In genomic region chr5:3359642-3360041, GRCh38 we compare ENCODE assay signal across 22 cellular contexts.
DNase-seq lines count a peak whose midpoint lies in the region; ATAC-seq and TF ChIP-seq lines count a peak whose summit lies in the region.
"Had no signal": no experiment of that assay in that cellular context is flagged by ENCODE, and none has a peak within 500 bp of the region (broad histone marks: within the 10 kb centered on the region; RNA-seq: fewer than 3 reads in every experiment).

No MANE protein-coding gene starts in this region.

- H3K27me3 ChIP-seq in MM.1S (replicated peaks; ENCODE audit: insufficient read depth, low read length) (no peaks in the 10 kb centered on the region), endodermal cell (ENCODE audit: control insufficient read depth, insufficient read depth, low read length, poor library complexity, severe bottlenecking) (no peaks in the 10 kb centered on the region), tibial nerve (no peaks in the 10 kb centered on the region)

- H3K79me2 ChIP-seq in MM.1S (ENCODE audit: low read length): no peaks in the 10 kb centered on the region

- no peaks in the 10 kb centered on the region for H4K20me1 ChIP-seq in MM.1S (ENCODE audit: insufficient read depth, low read length)

- TF ChIP-seq CTCF in MM.1S (IDR thresholded peaks at IDR 0.05; ENCODE audit: low read length) (no peak), endodermal cell (conservative IDR thresholded peaks at IDR 0.05) (no peak), mucosa of descending colon (IDR thresholded peaks at IDR 0.05) (no peak), tibial nerve (IDR thresholded peaks at IDR 0.05) (no peak)

- no peak overlapping the region for H3K27ac Mint-ChIP-seq in endodermal cell

- H3K9me3 ChIP-seq in MM.1S (replicated peaks; ENCODE audit: insufficient read depth, low read length) (no peaks in the 10 kb centered on the region), endodermal cell (ENCODE audit: control insufficient read depth, low read length) (no peaks in the 10 kb centered on the region), mucosa of descending colon (peaks cover 3% of the 10 kb centered on the region), tibial nerve (peaks cover 0 to 16% (median 0%) of the 10 kb centered on the region in 4 donors)

- H3K4me3 Mint-ChIP-seq in endodermal cell: no peak overlapping the region

- peaks cover 2% of the 10 kb centered on the region for H3K4me1 Mint-ChIP-seq in endodermal cell

- TF ChIP-seq EP300 in tibial nerve (IDR thresholded peaks at IDR 0.05): no peak

- H3K4me3 ChIP-seq in MM.1S (ENCODE audit: low read length) (no peak overlapping the region), endodermal cell (ENCODE audit: low read length) (no peak overlapping the region), mucosa of descending colon (no peak overlapping the region), tibial nerve (no peak overlapping the region)
- H3K4me3 ChIP-seq: GM12878, SK-N-MC had no signal

- H3K4me2 ChIP-seq in MM.1S (ENCODE audit: low read depth, low read length): no peak overlapping the region

- H3K36me3 Mint-ChIP-seq in endodermal cell (ENCODE audit: low read depth): no peaks in the 10 kb centered on the region

- no peaks in the 10 kb centered on the region for H3K9me2 ChIP-seq in MM.1S (replicated peaks; ENCODE audit: insufficient read depth, low read length)

- H3F3A ChIP-seq in MM.1S (ENCODE audit: insufficient read depth, low read length): no peaks in the 10 kb centered on the region

- WGBS in endodermal cell (ENCODE audit: insufficient coverage in 1 of 2, insufficient read length in 1 of 2), 2 experiments: 95 to 100% methylated on average over 3 to 4 of the region's 4 CpGs
- WGBS in tibial nerve, 2 donors: 62 to 65% methylated on average over 4 of the region's 4 CpGs

- intact Hi-C loops in sciatic nerve (cut with DNase I) (no loop called here), mucosa of descending colon (cut with DNase I, micrococcal nuclease) (no loop called here)

- no peak for TF ChIP-seq POLR2A in tibial nerve (IDR thresholded peaks at IDR 0.05)

- no peak overlapping the region for H3K9ac ChIP-seq in MM.1S (ENCODE audit: low read length)
- no peak overlapping the region for H3K9ac ChIP-seq in endodermal cell (ENCODE audit: extremely low read depth, low read length, poor library complexity, severe bottlenecking)

- no peaks in the 10 kb centered on the region for H3K9me3 Mint-ChIP-seq in endodermal cell

- DNase-seq in NCI-H526 (lab: John Stamatoyannopoulos, UW): peak; percentile 41 to 49
- no peak for DNase-seq in NCI-H526 treated with DMSO at 0.1 percent for 48 hours (lab: John Stamatoyannopoulos, UW)
- DNase-seq in MM.1S: peak; percentile 39
- peak; percentile 43 for DNase-seq in endodermal cell
- peak; percentile 1 for DNase-seq in sciatic nerve (ENCODE audit: low spot score)
- no peak for DNase-seq in mucosa of descending colon
- DNase-seq in tibial nerve (ENCODE audit: low spot score in 2 of 2): no peak
- DNase-seq: AML-193, COR-L47, EL, IMR-90, NCI-H1048, NCI-H1436, NCI-H1930, NCI-H2171, OCI-M1, SHP77 had no signal

- H3K4me1 ChIP-seq in MM.1S (ENCODE audit: low read length) (no peaks in the 10 kb centered on the region), endodermal cell (ENCODE audit: control insufficient read depth, insufficient read depth, low read length) (no peaks in the 10 kb centered on the region), mucosa of descending colon (ENCODE audit: low read depth) (no peaks in the 10 kb centered on the region), tibial nerve (no peaks in the 10 kb centered on the region)

- H2AFZ ChIP-seq in MM.1S (ENCODE audit: low read length): no peak overlapping the region

- H3K27me3 Mint-ChIP-seq in endodermal cell (ENCODE audit: insufficient read depth): peaks cover 9% of the 10 kb centered on the region

- no peak overlapping the region for H3K27ac ChIP-seq in MM.1S (ENCODE audit: low read length)
- no peak overlapping the region for H3K27ac ChIP-seq in endodermal cell (ENCODE audit: low read depth, low read length)
- no peak overlapping the region for H3K27ac ChIP-seq in tibial nerve
- H3K27ac ChIP-seq: 22Rv1, SK-N-MC had no signal

- ATAC-seq in sciatic nerve: no peak
- no peak for ATAC-seq in mucosa of descending colon
- no peak for ATAC-seq in GM21390 (IDR thresholded peaks at IDR 0.05; ENCODE audit: unreplicated experiment)
- ATAC-seq: GM12878, HCT116 had no signal

- H3K36me3 ChIP-seq in MM.1S (replicated peaks; ENCODE audit: insufficient read depth, low read length) (no peaks in the 10 kb centered on the region), endodermal cell (ENCODE audit: control insufficient read depth, insufficient read depth, low read length) (no peaks in the 10 kb centered on the region), mucosa of descending colon (ENCODE audit: low read depth) (no peaks in the 10 kb centered on the region), tibial nerve (no peaks in the 10 kb centered on the region)

Comparison
In these comparisons a context has a peak if more than half of its experiments do, and no peak if none do; other contexts are left out.
1. DNase-seq: peak in NCI-H526 (2 of 2), MM.1S (single experiment), endodermal cell (single experiment) and sciatic nerve (single experiment); none in NCI-H526 treated with DMSO at 0.1 percent for 48 hours (single experiment), mucosa of descending colon (0 of 3) and tibial nerve (0 of 2).